16 cellular contexts compared by ENCODE assay signal in the genomic region with DNA sequence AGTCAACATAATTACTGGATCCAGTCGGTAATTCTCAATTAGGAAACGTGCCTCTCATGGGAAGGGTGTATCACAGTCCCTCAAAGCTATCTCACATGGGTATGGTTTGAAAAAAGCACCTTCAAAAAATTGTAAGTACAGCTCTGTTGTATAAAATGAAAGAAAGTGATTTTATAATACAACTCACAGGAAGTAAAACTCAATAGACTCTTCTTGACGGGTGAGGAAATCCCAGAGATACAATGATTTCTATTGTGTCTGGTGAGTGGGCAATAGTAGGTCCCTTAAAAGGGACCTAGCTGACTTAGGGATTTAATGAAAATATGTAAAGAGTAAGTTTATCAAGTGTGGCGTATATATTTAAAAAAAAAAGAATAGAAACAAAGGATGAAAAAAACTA. TPM values are rescaled to one million over a fixed set of nuclear protein-coding genes. Genes with fewer than 3 reads are reported as not detected.
DNase-seq lines count a peak whose midpoint lies in the region; ATAC-seq, FAIRE-seq and TF ChIP-seq lines count a peak whose summit lies in the region.
"Had no signal": no experiment of that assay in that cellular context is flagged by ENCODE, and none has a peak within 500 bp of the region (broad histone marks: within the 10 kb centered on the region; RNA-seq: fewer than 3 reads in every experiment).

No MANE protein-coding gene starts in this region.

- H3K4me1 Mint-ChIP-seq in activated CD4-positive, alpha-beta T cell treated with anti-CD3 and anti-CD28 coated beads, Interleukin-2, amount 10 ng/mL, durations not matched to agents 7 days and 5 days, result peaks cover 40% of the 10 kb centered on the region
- H3K4me1 Mint-ChIP-seq in T-cell, result peaks cover 72 to 78% (median 74%) of the 10 kb centered on the region in 3 donors

- H3K4me3 ChIP-seq in esophagus muscularis mucosa (peak overlapping the region; percentile 5 to 22 (median 14)), gastrocnemius medialis (peak overlapping the region in 2 of 4 donors; percentile 1 to 20)
- H3K4me3 ChIP-seq: A549 had no signal

- H3K36me3 Mint-ChIP-seq in activated CD4-positive, alpha-beta T cell treated with anti-CD3 and anti-CD28 coated beads, Interleukin-2, amount 10 ng/mL, durations not matched to agents 7 days and 5 days (ENCODE audit: low read depth), result peaks cover 19% of the 10 kb centered on the region
- H3K36me3 Mint-ChIP-seq in T-cell, result peaks cover 14% of the 10 kb centered on the region

- peak overlapping the region; percentile 87 for H3K27ac Mint-ChIP-seq in activated CD4-positive, alpha-beta T cell treated with anti-CD3 and anti-CD28 coated beads, Interleukin-2, amount 10 ng/mL, durations not matched to agents 7 days and 5 days
- peak overlapping the region; percentile 60 to 69 for H3K27ac Mint-ChIP-seq in T-cell

- ATAC-seq in T-cell (replicated peaks in 1 of 4) (peak in 1 of 4 experiments; percentile 69), gastrocnemius medialis (no peak)
- ATAC-seq: A549 had no signal

- no peak for DNase-seq in activated CD4-positive, alpha-beta T cell treated with anti-CD3 and anti-CD28 coated beads, Interleukin-2, amount 10 ng/mL, durations not matched to agents 7 days and 5 days
- no peak for DNase-seq in activated CD4-positive, alpha-beta T cell treated with anti-CD3 and anti-CD28 coated beads for 48 hours
- DNase-seq in T-cell (no peak), esophagus muscularis mucosa (ENCODE audit: extremely low spot score) (no peak), gastrocnemius medialis (no peak), NCI-H345 (lab: John Stamatoyannopoulos, UW) (no peak), activated gamma-delta T cell (lab: John Stamatoyannopoulos, UW) (no peak), GM19239 (ENCODE audit: insufficient read length, low spot score) (no peak)
- DNase-seq: activated CD4-positive, alpha-beta T cell treated with anti-CD3 and anti-CD28 coated beads for 1 hour; DMS79 treated with DMSO at 0.1 percent for 48 hours; SHP77 treated with DMSO at 0.1 percent for 48 hours; stimulated activated CD4-positive, alpha-beta T cell treated with anti-CD3 and anti-CD28 coated beads, Interleukin-1b, Interleukin-23, amount 100 ng/mL, for 48 hours; stimulated activated naive CD4-positive, alpha-beta T cell treated with Interleukin-2 at 50 U/mL for 16 hours had no signal

- TF ChIP-seq POLR2A in esophagus muscularis mucosa (IDR thresholded peaks at IDR 0.05; ENCODE audit: low read depth) (no peak), gastrocnemius medialis (IDR thresholded peaks at IDR 0.05) (no peak)

- FAIRE-seq in GM19239 (lab: Jason Lieb, UNC), result no peak
- FAIRE-seq: A549, astrocyte had no signal

- TF ChIP-seq EP300 in esophagus muscularis mucosa (IDR thresholded peaks at IDR 0.05), result no peak

- in situ Hi-C loops in gastrocnemius medialis (cut with MboI; ENCODE audit: low sequenced_read_pairs in 4 of 4), result no loop called here

- CTCF ChIA-PET in activated CD4-positive, alpha-beta T cell treated with anti-CD3 and anti-CD28 coated beads, Interleukin-2, amount 10 ng/mL, durations not matched to agents 7 days and 5 days (lab: Charles Lee), result no interaction called here
- CTCF ChIA-PET in T-cell (lab: Charles Lee), result interaction anchor here in 1 of 2 donors (0.6 kb wide), 1 partner anchor 148 kb away, joined by 5 read pairs; no protein-coding TSS in a partner anchor

- no peaks in the 10 kb centered on the region for H3K27me3 Mint-ChIP-seq in activated CD4-positive, alpha-beta T cell treated with anti-CD3 and anti-CD28 coated beads, Interleukin-2, amount 10 ng/mL, durations not matched to agents 7 days and 5 days
- no peaks in the 10 kb centered on the region for H3K27me3 Mint-ChIP-seq in T-cell

- H3K27ac ChIP-seq in esophagus muscularis mucosa (replicated peaks in 1 of 4), result no peak overlapping the region
- H3K27ac ChIP-seq in gastrocnemius medialis, result peak overlapping the region in 3 of 4 donors; percentile 13 to 38 (median 28)
- H3K27ac ChIP-seq: A549, epithelial cell of prostate had no signal

- H3K36me3 ChIP-seq in esophagus muscularis mucosa, result no peaks in the 10 kb centered on the region
- no peaks in the 10 kb centered on the region for H3K36me3 ChIP-seq in gastrocnemius medialis

- POLR2A ChIA-PET in activated CD4-positive, alpha-beta T cell treated with anti-CD3 and anti-CD28 coated beads, Interleukin-2, amount 10 ng/mL, durations not matched to agents 7 days and 5 days (lab: Charles Lee), result no interaction called here
- POLR2A ChIA-PET in T-cell (lab: Charles Lee), result interaction anchor here (0.6 kb wide), 3 partner anchors 11 to 895 kb away, joined by 3 to 7 read pairs (median 4); no protein-coding TSS in a partner anchor

- peak overlapping the region; percentile 66 for H3K4me3 Mint-ChIP-seq in activated CD4-positive, alpha-beta T cell treated with anti-CD3 and anti-CD28 coated beads, Interleukin-2, amount 10 ng/mL, durations not matched to agents 7 days and 5 days
- H3K4me3 Mint-ChIP-seq in T-cell, result peak overlapping the region; percentile 60 to 76 (median 72)

- 77% methylated on average over 4 of the region's 4 CpGs for WGBS in esophagus muscularis mucosa

- TF ChIP-seq CTCF in esophagus muscularis mucosa (IDR thresholded peaks at IDR 0.05) (no peak), gastrocnemius medialis (IDR thresholded peaks at IDR 0.05 in 4 of 5, conservative IDR thresholded peaks at IDR 0.05 in 1 of 5) (no peak)

- H3K9me3 ChIP-seq in esophagus muscularis mucosa (no peaks in the 10 kb centered on the region), gastrocnemius medialis (no peaks in the 10 kb centered on the region)
- H3K9me3 ChIP-seq: A549 had no signal

- no peaks in the 10 kb centered on the region for H3K27me3 ChIP-seq in esophagus muscularis mucosa
- no peaks in the 10 kb centered on the region for H3K27me3 ChIP-seq in gastrocnemius medialis

- intact Hi-C loops in esophagus muscularis mucosa (cut with DNase I), result no loop called here
- intact Hi-C loops in gastrocnemius medialis (cut with DNase I; ENCODE audit: low total_unique reads), result no loop called here

- H3K4me1 ChIP-seq in esophagus muscularis mucosa (peaks cover 6 to 17% (median 11%) of the 10 kb centered on the region in 4 donors), gastrocnemius medialis (peaks cover 0 to 15% of the 10 kb centered on the region in 2 donors)

- H3K9me3 Mint-ChIP-seq in activated CD4-positive, alpha-beta T cell treated with anti-CD3 and anti-CD28 coated beads, Interleukin-2, amount 10 ng/mL, durations not matched to agents 7 days and 5 days, result peaks cover 4% of the 10 kb centered on the region
- no peaks in the 10 kb centered on the region for H3K9me3 Mint-ChIP-seq in T-cell

RNA-seq across cellular contexts. Expression of gene TASOR2, which starts 27.0 kb away (rescaled TPM):
- total RNA-seq in activated CD4-positive, alpha-beta T cell treated with anti-CD3 and anti-CD28 coated beads, Interleukin-2, amount 10 ng/mL, durations not matched to agents 7 days and 5 days, result 10 to 100 TPM; 45.7 to 49.4 TPM
- total RNA-seq in T-cell (10 to 100 TPM; 62.7 to 78.5 (median 71.7) TPM), esophagus muscularis mucosa (10 to 100 TPM; 56.9 to 66.3 (median 63.9) TPM), gastrocnemius medialis (10 to 100 TPM; 32.0 to 78.0 (median 50.0) TPM)

RNA-seq across cellular contexts. Expression of gene ASB13, which starts 45.2 kb away (rescaled TPM):
- total RNA-seq in activated CD4-positive, alpha-beta T cell treated with anti-CD3 and anti-CD28 coated beads, Interleukin-2, amount 10 ng/mL, durations not matched to agents 7 days and 5 days, result 1 to 10 TPM; 4.5 to 6.0 TPM
- total RNA-seq in T-cell, result 10 to 100 TPM in 4 of 5 donors, 1 to 10 TPM in 1; 9.4 to 22.8 (median 14.1) TPM
- total RNA-seq in esophagus muscularis mucosa, result 10 to 100 TPM; 15.4 to 24.0 (median 17.4) TPM
- total RNA-seq in gastrocnemius medialis, result 10 to 100 TPM in 3 of 4 donors, 1 to 10 TPM in 1; 9.6 to 20.0 (median 14.9) TPM

Comparison
In these comparisons a context has a peak if more than half of its experiments do, and no peak if none do; other contexts are left out.
1. H3K27ac ChIP-seq: peak in gastrocnemius medialis (3 of 4); none in esophagus muscularis mucosa (0 of 4).